In the genomic region with DNA sequence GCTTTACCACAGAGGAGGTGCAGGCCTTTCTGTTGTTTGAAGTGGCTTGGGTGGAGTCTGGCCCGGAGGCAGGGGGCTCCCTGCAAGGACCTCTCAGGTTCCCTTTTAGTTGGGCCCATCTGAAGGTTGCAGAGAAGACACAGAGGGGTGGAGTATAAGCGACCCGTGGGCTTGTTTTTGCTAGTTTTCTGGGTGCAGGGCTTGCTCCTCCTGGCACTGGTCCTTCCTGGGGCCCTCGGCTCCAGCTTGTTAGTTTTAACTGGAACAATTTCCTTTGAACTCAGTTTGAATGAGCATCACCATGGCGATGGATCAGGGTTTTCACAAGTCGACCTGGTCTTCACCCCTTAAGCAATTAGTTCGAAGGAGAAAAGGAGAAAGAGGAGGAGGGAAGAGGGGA, we compare ENCODE assay signal across 13 cellular contexts. TPM values are rescaled to one million over a fixed set of nuclear protein-coding genes. Genes with fewer than 3 reads are reported as not detected.
DNase-seq lines count a peak whose midpoint lies in the region; ATAC-seq and TF ChIP-seq lines count a peak whose summit lies in the region.
"Had no signal": no experiment of that assay in that cellular context is flagged by ENCODE, and none has a peak within 500 bp of the region (broad histone marks: within the 10 kb centered on the region; RNA-seq: fewer than 3 reads in every experiment).

No MANE protein-coding gene starts in this region.

- in situ Hi-C loops in GM13976 (cut with MboI; ENCODE audit: low sequenced_read_pairs, unreplicated experiment) = no loop called here

- no peaks in the 10 kb centered on the region for H3K9me3 ChIP-seq in Peyer's patch
- no peaks in the 10 kb centered on the region for H3K9me3 ChIP-seq in lung (ENCODE audit: control insufficient read depth in 2 of 2, insufficient read depth in 1 of 2, low read length in 1 of 2)
- H3K9me3 ChIP-seq: left lung had no signal

- ATAC-seq in lung (ENCODE audit: insufficient read depth, low FRiP score) (no peak), sciatic nerve (no peak), HG03442 (IDR thresholded peaks at IDR 0.05; ENCODE audit: unreplicated experiment) (no peak), GM18909 (IDR thresholded peaks at IDR 0.05; ENCODE audit: poor library complexity, unreplicated experiment) (no peak)
- ATAC-seq: activated T-cell treated with anti-CD3 and anti-CD28 coated beads, Interleukin-2, amount 50 U/mL, for 4 hours had no signal

- intact Hi-C loops in sciatic nerve (cut with DNase I) = no loop called here

- TF ChIP-seq POLR2A in Peyer's patch (IDR thresholded peaks at IDR 0.05) = no peak

- DNase-seq in GM13976 (ENCODE audit: low spot score) = peak; percentile 4
- no peak for DNase-seq in Peyer's patch
- DNase-seq in lung (ENCODE audit: low spot score) = peak; percentile 20
- peak; percentile 48 for DNase-seq in sciatic nerve (ENCODE audit: low spot score)
- DNase-seq in kidney tubule cell (ENCODE audit: low spot score) = no peak
- no peak for DNase-seq in SKM-1 treated with dmso at 0.1 percent for 144 hours (lab: John Stamatoyannopoulos, UW; ENCODE audit: unreplicated experiment)
- DNase-seq: activated CD4-positive, CD25-positive, alpha-beta regulatory T cell; activated T-cell treated with anti-CD3 and anti-CD28 coated beads, Interleukin-2, amount 50 U/mL, for 4 hours; NCI-H2171 had no signal

- H3K36me3 ChIP-seq in Peyer's patch (no peaks in the 10 kb centered on the region), lung (ENCODE audit: control insufficient read depth in 2 of 2, insufficient read depth in 2 of 2, low read length in 2 of 2) (no peaks in the 10 kb centered on the region)
- H3K36me3 ChIP-seq: left lung had no signal

- TF ChIP-seq CTCF in GM13976 (IDR thresholded peaks at IDR 0.05; ENCODE audit: borderline replicate concordance, control extremely low read depth, extremely low read depth, insufficient read depth, missing control alignments) = no peak
- no peak for TF ChIP-seq CTCF in Peyer's patch (IDR thresholded peaks at IDR 0.05)
- TF ChIP-seq CTCF in lung (IDR thresholded peaks at IDR 0.05; ENCODE audit: control extremely low read depth, extremely low read depth) = no peak

- no peak overlapping the region for H3K4me3 ChIP-seq in Peyer's patch
- no peak overlapping the region for H3K4me3 ChIP-seq in lung
- H3K4me3 ChIP-seq: GM23338, left lung had no signal

- H3K4me1 ChIP-seq in Peyer's patch = peaks cover 0 to 53% (median 21%) of the 10 kb centered on the region in 4 donors
- peaks cover 0 to 2% of the 10 kb centered on the region in 2 donors for H3K4me1 ChIP-seq in lung (ENCODE audit: control insufficient read depth in 2 of 2, insufficient read depth in 2 of 2, low read length in 2 of 2)

- 63 to 71% methylated on average over 7 of the region's 7 CpGs for WGBS in lung, 2 donors

- H3K27ac ChIP-seq in Peyer's patch (peak overlapping the region in 3 of 4 donors; percentile 79 to 97 (median 96)), lung (ENCODE audit: low read depth in 1 of 2, low read length in 1 of 2) (no peak overlapping the region)
- H3K27ac ChIP-seq: left lung had no signal

- H3K27me3 ChIP-seq in Peyer's patch = no peaks in the 10 kb centered on the region
- H3K27me3 ChIP-seq in lung (ENCODE audit: control insufficient read depth, insufficient read depth) = no peaks in the 10 kb centered on the region
- H3K27me3 ChIP-seq: left lung had no signal

RNA-seq across cellular contexts. Expression of gene OAF, which starts 28.5 kb away (rescaled TPM):
- total RNA-seq in Peyer's patch (100 to 1,000 TPM in 3 of 4 donors, 10 to 100 TPM in 1; 66.0 to 344 (median 228) TPM), lung (10 to 100 TPM in 1 of 2 donors, 1 to 10 TPM in 1; 7.7 to 27.4 TPM), sciatic nerve (183 TPM)
- polyA plus RNA-seq in lung = 10 to 100 TPM in 1 of 2 donors, 1 to 10 TPM in 1; 8.2 to 15.8 TPM

RNA-seq across cellular contexts. Expression of gene TRIM29, which starts 44.4 kb away (rescaled TPM):
- 10 to 100 TPM in 1 of 4 donors, 1 to 10 TPM in 3; 7.8 to 33.3 (median 9.1) TPM for total RNA-seq in Peyer's patch
- 10 to 100 TPM in 1 of 2 donors, 1 to 10 TPM in 1; 4.4 to 26.6 TPM for total RNA-seq in lung
- 10 to 100 TPM; 13.0 to 20.7 TPM for polyA plus RNA-seq in lung
- 33.2 TPM for total RNA-seq in sciatic nerve
- total RNA-seq: activated T-cell treated with anti-CD3 and anti-CD28 coated beads, Interleukin-2, amount 50 U/mL, for 4 hours had no signal
- polyA plus RNA-seq: GM23338 had no signal

RNA-seq across cellular contexts. Expression of gene POU2F3, which starts 57.6 kb away (rescaled TPM):
- total RNA-seq in Peyer's patch (1 to 10 TPM in 3 of 4 donors, not detected in 1; 2.2 to 3.3 (median 2.8) TPM), lung (1 to 10 TPM; 2.6 to 2.9 TPM), sciatic nerve (not detected)
- polyA plus RNA-seq in lung = 1 to 10 TPM; 3.3 to 3.9 TPM
- total RNA-seq: activated T-cell treated with anti-CD3 and anti-CD28 coated beads, Interleukin-2, amount 50 U/mL, for 4 hours had no signal

Comparison
In these comparisons a context has a peak if more than half of its experiments do, and no peak if none do; other contexts are left out.
1. DNase-seq: peak in GM13976 (single experiment), lung (single experiment) and sciatic nerve (single experiment); none in Peyer's patch (0 of 3), kidney tubule cell (single experiment) and SKM-1 treated with dmso at 0.1 percent for 144 hours (single experiment).
2. H3K27ac ChIP-seq: peak in Peyer's patch (3 of 4); none in lung (0 of 2).